1 cellular context compared by ENCODE assay signal in the genomic region with DNA sequence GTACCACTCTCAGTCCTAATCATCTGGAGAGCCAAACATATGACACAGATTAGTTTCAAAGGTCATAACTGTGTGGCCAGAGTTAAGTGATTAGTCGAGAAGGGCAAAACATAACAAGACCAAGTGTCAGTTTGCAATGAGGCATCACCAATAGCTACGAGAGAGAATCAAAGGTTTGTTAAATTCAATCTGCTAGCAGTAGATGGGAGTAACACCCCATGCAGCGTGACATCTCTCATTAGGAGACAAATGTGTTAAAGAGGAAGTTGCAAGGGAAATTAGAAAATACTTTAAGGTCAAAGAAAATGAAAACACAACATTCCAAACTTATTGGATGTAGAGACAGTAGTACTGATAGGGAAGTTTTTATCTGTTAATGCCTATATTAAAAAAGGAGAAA.
TF ChIP-seq lines count a peak whose summit lies in the region.

No MANE protein-coding gene starts in this region.

TF ChIP-seq in K562, 482 proteins besides CTCF, POLR2A, EP300 and RAD21 (continued from another document):
- no peak for TF ChIP-seq HOMEZ (CRISPR knock-in tag; IDR thresholded peaks at IDR 0.05)
- no peak for TF ChIP-seq ZNF232 (CRISPR knock-in tag; IDR thresholded peaks at IDR 0.05)
- no peak for TF ChIP-seq MAFK (IDR thresholded peaks at IDR 0.05; ENCODE audit: low read length)
- TF ChIP-seq PYGO2 (tag; IDR thresholded peaks at IDR 0.05) = no peak
